9 cellular contexts compared by ENCODE assay signal in genomic region chr17:55005520-55005919, GRCh38. TPM values are rescaled to one million over a fixed set of nuclear protein-coding genes. Genes with fewer than 3 reads are reported as not detected.
DNase-seq lines count a peak whose midpoint lies in the region; ATAC-seq, FAIRE-seq and TF ChIP-seq lines count a peak whose summit lies in the region.
"Had no signal": no experiment of that assay in that cellular context is flagged by ENCODE, and none has a peak within 500 bp of the region (broad histone marks: within the 10 kb centered on the region; RNA-seq: fewer than 3 reads in every experiment).

No MANE protein-coding gene starts in this region.

- no peak overlapping the region for H3K27ac Mint-ChIP-seq in neural crest cell (ENCODE audit: unreplicated experiment)
- H3K27ac Mint-ChIP-seq: stimulated activated naive CD8-positive, alpha-beta T cell treated with anti-CD3 and anti-CD28 coated beads, Interleukin-15, Interleukin-2, amounts not matched to agents 100 ng/mL and 50 ng/mL, for 24 hours had no signal

- no peak overlapping the region for H3K4me3 Mint-ChIP-seq in neural crest cell
- H3K4me3 Mint-ChIP-seq: stimulated activated naive CD8-positive, alpha-beta T cell treated with anti-CD3 and anti-CD28 coated beads, Interleukin-15, Interleukin-2, amounts not matched to agents 100 ng/mL and 50 ng/mL, for 24 hours had no signal

- DNase-seq in NCI-H1694 (lab: John Stamatoyannopoulos, UW) (peak; percentile 6), NCI-H1694 treated with DMSO at 0.1 percent for 48 hours (lab: John Stamatoyannopoulos, UW) (no peak), HTR-8/SVneo (ENCODE audit: insufficient read length, low spot score) (peak; percentile 20), astrocyte of the hippocampus (ENCODE audit: low read depth, low spot score) (peak; percentile 17), neural crest cell (ENCODE audit: low read depth, low spot score) (no peak), NCI-H345 treated with DMSO at 0.1 percent for 48 hours (lab: John Stamatoyannopoulos, UW; ENCODE audit: unreplicated experiment) (no peak)
- no peak for DNase-seq in activated effector memory CD4-positive, alpha-beta T cell treated with Interleukin-2 at 50 U/mL for 16 hours

- FAIRE-seq in HTR-8/SVneo (lab: Jason Lieb, UNC), result peak; percentile 79

- H3K27me3 Mint-ChIP-seq in neural crest cell (ENCODE audit: low read depth), result no peaks in the 10 kb centered on the region
- H3K27me3 Mint-ChIP-seq: stimulated activated naive CD8-positive, alpha-beta T cell treated with anti-CD3 and anti-CD28 coated beads, Interleukin-15, Interleukin-2, amounts not matched to agents 100 ng/mL and 50 ng/mL, for 24 hours had no signal

- peak; percentile 55 for TF ChIP-seq CTCF in neural crest cell (conservative IDR thresholded peaks at IDR 0.05)

- ATAC-seq in HG02642 (IDR thresholded peaks at IDR 0.05; ENCODE audit: poor library complexity, unreplicated experiment), result no peak

- H3K9me3 Mint-ChIP-seq in neural crest cell, result no peaks in the 10 kb centered on the region
- H3K9me3 Mint-ChIP-seq: stimulated activated naive CD8-positive, alpha-beta T cell treated with anti-CD3 and anti-CD28 coated beads, Interleukin-15, Interleukin-2, amounts not matched to agents 100 ng/mL and 50 ng/mL, for 24 hours had no signal

- no peaks in the 10 kb centered on the region for H3K4me1 Mint-ChIP-seq in neural crest cell

- H3K36me3 Mint-ChIP-seq in neural crest cell (ENCODE audit: low read depth), result peaks cover 9% of the 10 kb centered on the region

RNA-seq across cellular contexts. Expression of gene STXBP4, which starts 37.0 kb away (rescaled TPM):
- total RNA-seq in neural crest cell, result 31.1 and 32.7 TPM in 2 replicates

RNA-seq across cellular contexts. Expression of gene COX11, which starts 37.1 kb away (rescaled TPM):
- total RNA-seq in neural crest cell, result 69.9 and 73.0 TPM in 2 replicates

Comparison
In these comparisons a context has a peak if more than half of its experiments do, and no peak if none do; other contexts are left out.
1. DNase-seq: peak in NCI-H1694 (single experiment), HTR-8/SVneo (single experiment) and astrocyte of the hippocampus (single experiment); none in NCI-H1694 treated with DMSO at 0.1 percent for 48 hours (single experiment), neural crest cell (single experiment), activated effector memory CD4-positive, alpha-beta T cell treated with Interleukin-2 at 50 U/mL for 16 hours (single experiment) and NCI-H345 treated with DMSO at 0.1 percent for 48 hours (single experiment).